ENCODE assay signal across 1 cellular context in the genomic region with DNA sequence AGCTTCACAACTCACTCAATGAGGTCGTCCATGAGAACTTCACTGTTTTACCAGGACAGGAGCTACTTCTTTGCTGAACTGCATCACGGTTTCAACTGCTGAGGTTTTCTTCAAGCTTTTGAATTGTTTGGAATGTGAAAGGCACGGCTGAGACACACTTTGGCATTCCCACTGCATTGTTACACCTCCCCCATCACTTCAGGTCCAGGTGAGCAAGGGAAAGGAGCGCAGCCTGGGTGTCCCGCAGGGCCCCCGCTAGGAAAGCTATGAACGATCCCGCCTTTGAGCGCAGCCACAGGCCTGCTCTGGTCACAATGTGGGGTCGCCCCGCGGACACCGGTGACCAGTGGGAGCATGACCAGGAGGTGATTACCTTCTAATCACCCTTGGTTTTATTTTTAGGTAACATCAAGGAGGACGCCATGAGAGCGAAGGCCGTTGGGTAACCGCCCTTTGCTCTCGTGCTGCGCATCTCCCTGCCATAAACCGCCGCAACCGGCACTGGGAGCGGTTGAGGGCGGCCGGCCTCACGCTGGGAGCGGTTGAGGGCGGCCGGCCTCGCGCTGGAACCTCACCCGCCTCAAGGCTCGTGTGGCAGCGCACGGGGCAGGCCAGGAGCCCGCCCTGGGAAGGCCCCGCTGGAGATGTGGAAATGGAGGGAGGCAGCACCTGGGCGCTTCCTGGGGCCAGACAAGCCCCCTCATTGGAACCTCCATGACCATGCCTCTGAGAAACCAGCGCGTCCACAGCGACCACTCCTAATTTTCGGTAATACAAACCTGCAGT.
TF ChIP-seq lines count a peak whose summit lies in the region.

No MANE protein-coding gene starts in this region.

TF ChIP-seq in GM23338, 12 proteins besides CTCF, POLR2A, EP300 and RAD21 (continued from another document):
- TF ChIP-seq, protein P1, sequence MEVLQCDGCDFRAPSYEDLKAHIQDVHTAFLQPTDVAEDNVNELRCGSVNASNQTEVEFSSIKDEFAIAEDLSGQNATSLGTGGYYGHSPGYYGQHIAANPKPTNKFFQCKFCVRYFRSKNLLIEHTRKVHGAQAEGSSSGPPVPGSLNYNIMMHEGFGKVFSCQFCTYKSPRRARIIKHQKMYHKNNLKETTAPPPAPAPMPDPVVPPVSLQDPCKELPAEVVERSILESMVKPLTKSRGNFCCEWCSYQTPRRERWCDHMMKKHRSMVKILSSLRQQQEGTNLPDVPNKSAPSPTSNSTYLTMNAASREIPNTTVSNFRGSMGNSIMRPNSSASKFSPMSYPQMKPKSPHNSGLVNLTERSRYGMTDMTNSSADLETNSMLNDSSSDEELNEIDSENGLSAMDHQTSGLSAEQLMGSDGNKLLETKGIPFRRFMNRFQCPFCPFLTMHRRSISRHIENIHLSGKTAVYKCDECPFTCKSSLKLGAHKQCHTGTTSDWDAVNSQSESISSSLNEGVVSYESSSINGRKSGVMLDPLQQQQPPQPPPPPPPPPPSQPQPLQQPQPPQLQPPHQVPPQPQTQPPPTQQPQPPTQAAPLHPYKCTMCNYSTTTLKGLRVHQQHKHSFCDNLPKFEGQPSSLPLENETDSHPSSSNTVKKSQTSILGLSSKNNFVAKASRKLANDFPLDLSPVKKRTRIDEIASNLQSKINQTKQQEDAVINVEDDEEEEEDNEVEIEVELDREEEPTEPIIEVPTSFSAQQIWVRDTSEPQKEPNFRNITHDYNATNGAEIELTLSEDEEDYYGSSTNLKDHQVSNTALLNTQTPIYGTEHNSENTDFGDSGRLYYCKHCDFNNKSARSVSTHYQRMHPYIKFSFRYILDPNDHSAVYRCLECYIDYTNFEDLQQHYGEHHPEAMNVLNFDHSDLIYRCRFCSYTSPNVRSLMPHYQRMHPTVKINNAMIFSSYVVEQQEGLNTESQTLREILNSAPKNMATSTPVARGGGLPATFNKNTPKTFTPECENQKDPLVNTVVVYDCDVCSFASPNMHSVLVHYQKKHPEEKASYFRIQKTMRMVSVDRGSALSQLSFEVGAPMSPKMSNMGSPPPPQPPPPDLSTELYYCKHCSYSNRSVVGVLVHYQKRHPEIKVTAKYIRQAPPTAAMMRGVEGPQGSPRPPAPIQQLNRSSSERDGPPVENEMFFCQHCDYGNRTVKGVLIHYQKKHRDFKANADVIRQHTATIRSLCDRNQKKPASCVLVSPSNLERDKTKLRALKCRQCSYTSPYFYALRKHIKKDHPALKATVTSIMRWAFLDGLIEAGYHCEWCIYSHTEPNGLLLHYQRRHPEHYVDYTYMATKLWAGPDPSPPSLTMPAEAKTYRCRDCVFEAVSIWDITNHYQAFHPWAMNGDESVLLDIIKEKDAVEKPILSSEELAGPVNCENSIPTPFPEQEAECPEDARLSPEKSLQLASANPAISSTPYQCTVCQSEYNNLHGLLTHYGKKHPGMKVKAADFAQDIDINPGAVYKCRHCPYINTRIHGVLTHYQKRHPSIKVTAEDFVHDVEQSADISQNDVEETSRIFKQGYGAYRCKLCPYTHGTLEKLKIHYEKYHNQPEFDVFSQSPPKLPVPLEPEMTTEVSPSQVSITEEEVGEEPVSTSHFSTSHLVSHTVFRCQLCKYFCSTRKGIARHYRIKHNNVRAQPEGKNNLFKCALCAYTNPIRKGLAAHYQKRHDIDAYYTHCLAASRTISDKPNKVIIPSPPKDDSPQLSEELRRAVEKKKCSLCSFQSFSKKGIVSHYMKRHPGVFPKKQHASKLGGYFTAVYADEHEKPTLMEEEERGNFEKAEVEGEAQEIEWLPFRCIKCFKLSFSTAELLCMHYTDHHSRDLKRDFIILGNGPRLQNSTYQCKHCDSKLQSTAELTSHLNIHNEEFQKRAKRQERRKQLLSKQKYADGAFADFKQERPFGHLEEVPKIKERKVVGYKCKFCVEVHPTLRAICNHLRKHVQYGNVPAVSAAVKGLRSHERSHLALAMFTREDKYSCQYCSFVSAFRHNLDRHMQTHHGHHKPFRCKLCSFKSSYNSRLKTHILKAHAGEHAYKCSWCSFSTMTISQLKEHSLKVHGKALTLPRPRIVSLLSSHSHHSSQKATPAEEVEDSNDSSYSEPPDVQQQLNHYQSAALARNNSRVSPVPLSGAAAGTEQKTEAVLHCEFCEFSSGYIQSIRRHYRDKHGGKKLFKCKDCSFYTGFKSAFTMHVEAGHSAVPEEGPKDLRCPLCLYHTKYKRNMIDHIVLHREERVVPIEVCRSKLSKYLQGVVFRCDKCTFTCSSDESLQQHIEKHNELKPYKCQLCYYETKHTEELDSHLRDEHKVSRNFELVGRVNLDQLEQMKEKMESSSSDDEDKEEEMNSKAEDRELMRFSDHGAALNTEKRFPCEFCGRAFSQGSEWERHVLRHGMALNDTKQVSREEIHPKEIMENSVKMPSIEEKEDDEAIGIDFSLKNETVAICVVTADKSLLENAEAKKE (CRISPR knock-in tag; IDR thresholded peaks at IDR 0.05): no peak
- TF ChIP-seq STAT1 (IDR thresholded peaks at IDR 0.05; ENCODE audit: unreplicated experiment): no peak
- TF ChIP-seq EZH2phosphoT487 (IDR thresholded peaks at IDR 0.05; ENCODE audit: unreplicated experiment): no peak
- TF ChIP-seq POLR2AphosphoS5 (IDR thresholded peaks at IDR 0.05; ENCODE audit: low read depth): no peak
- no peak for TF ChIP-seq JUNB (IDR thresholded peaks at IDR 0.05; ENCODE audit: unreplicated experiment)
- TF ChIP-seq NANOG (IDR thresholded peaks at IDR 0.05; ENCODE audit: borderline replicate concordance): no peak
- no peak for TF ChIP-seq REST (IDR thresholded peaks at IDR 0.05; ENCODE audit: unreplicated experiment)
